ENCODE assay signal across 17 cellular contexts in genomic region chr12:132030367-132031038, GRCh38.
DNase-seq lines count a peak whose midpoint lies in the region; ATAC-seq and TF ChIP-seq lines count a peak whose summit lies in the region.
"Had no signal": no experiment of that assay in that cellular context is flagged by ENCODE, and none has a peak within 500 bp of the region (broad histone marks: within the 10 kb centered on the region; RNA-seq: fewer than 3 reads in every experiment).

No MANE protein-coding gene starts in this region.

- peak; percentile 53 for ATAC-seq in aorta (ENCODE audit: low FRiP score)
- ATAC-seq in GM19455 (IDR thresholded peaks at IDR 0.05; ENCODE audit: unreplicated experiment): no peak

- H3K9me3 ChIP-seq in mammary epithelial cell (replicated peaks; ENCODE audit: insufficient read depth, low read length) (no peaks in the 10 kb centered on the region), aorta (ENCODE audit: control insufficient read depth, low read length) (no peaks in the 10 kb centered on the region), colonic mucosa (no peaks in the 10 kb centered on the region)
- H3K9me3 ChIP-seq: Peyer's patch had no signal

- no peak overlapping the region for H3K4me2 ChIP-seq in mammary epithelial cell (ENCODE audit: insufficient read depth, low read depth, low read length)
- H3K4me2 ChIP-seq: hepatocyte had no signal

- H3K4me1 ChIP-seq in mammary epithelial cell (ENCODE audit: insufficient read depth, low read length): no peaks in the 10 kb centered on the region
- H3K4me1 ChIP-seq in aorta (ENCODE audit: control insufficient read depth in 1 of 2, insufficient read depth in 2 of 2, low read length in 2 of 2): no peaks in the 10 kb centered on the region
- no peaks in the 10 kb centered on the region for H3K4me1 ChIP-seq in colonic mucosa
- H3K4me1 ChIP-seq: Peyer's patch had no signal

- H3K36me3 Mint-ChIP-seq in MCF 10A (ENCODE audit: insufficient read depth, unreplicated experiment): peaks cover 95% of the 10 kb centered on the region

- 82% methylated on average over 11 of the region's 11 CpGs for WGBS in mammary epithelial cell (ENCODE audit: low coverage, missing lambda C conversion rate)
- 90 to 92% methylated on average over 11 of the region's 11 CpGs for WGBS in aorta, 2 donors

- H4K20me1 ChIP-seq in mammary epithelial cell (ENCODE audit: insufficient read depth, low read length): no peaks in the 10 kb centered on the region

- no peak overlapping the region for H3K4me3 Mint-ChIP-seq in MCF 10A (ENCODE audit: unreplicated experiment)
- H3K4me3 Mint-ChIP-seq: mesothelial cell of epicardium, type B pancreatic cell had no signal

- H3K36me3 ChIP-seq in mammary epithelial cell (ENCODE audit: insufficient read depth, low read length): peaks cover 33% of the 10 kb centered on the region
- peaks cover 3 to 17% of the 10 kb centered on the region in 2 donors for H3K36me3 ChIP-seq in aorta (ENCODE audit: control insufficient read depth in 1 of 2, insufficient read depth in 2 of 2, low read length in 1 of 2)
- peaks cover 6% of the 10 kb centered on the region for H3K36me3 ChIP-seq in colonic mucosa

- H3K9ac ChIP-seq in mammary epithelial cell (ENCODE audit: insufficient read depth, low read length) (no peak overlapping the region), colonic mucosa (ENCODE audit: low read depth in 2 of 2, low read length in 2 of 2) (no peak overlapping the region)

- H3K27ac ChIP-seq in mammary epithelial cell (ENCODE audit: insufficient read depth, low read depth, low read length) (no peak overlapping the region), aorta (ENCODE audit: low read depth in 1 of 2, low read length in 2 of 2) (no peak overlapping the region), colonic mucosa (no peak overlapping the region)
- H3K27ac ChIP-seq: hepatocyte, Peyer's patch had no signal

- in situ Hi-C loops in mammary epithelial cell (cut with MboI; ENCODE audit: low sequenced_read_pairs in 2 of 2): no loop called here

- H2AFZ ChIP-seq in mammary epithelial cell (ENCODE audit: low read depth, low read length): no peak overlapping the region
- H2AFZ ChIP-seq: hepatocyte had no signal

- H3K79me2 ChIP-seq in mammary epithelial cell (ENCODE audit: insufficient read depth, low read length): no peaks in the 10 kb centered on the region
- H3K79me2 ChIP-seq: hepatocyte had no signal

- no peaks in the 10 kb centered on the region for H3K4me1 Mint-ChIP-seq in MCF 10A (ENCODE audit: insufficient read depth, unreplicated experiment)
- H3K4me1 Mint-ChIP-seq: mesothelial cell of epicardium had no signal

- BruUV-seq in MCF 10A (replicated peaks; lab: Mats Ljungman, UMichigan): no TSS peak
- no TSS peak for BruUV-seq in mammary epithelial cell (replicated peaks; lab: Mats Ljungman, UMichigan)

- DNase-seq in MCF 10A (ENCODE audit: unreplicated experiment): peak; percentile 24
- no peak for DNase-seq in mammary epithelial cell
- DNase-seq in epithelial cell of esophagus (ENCODE audit: low read depth): peak; percentile 75
- DNase-seq in iris pigment epithelial cell (ENCODE audit: low read depth): peak; percentile 75
- peak in 1 of 2 donors; percentile 52 for DNase-seq in aorta
- DNase-seq in colonic mucosa: no peak
- DNase-seq in RPMI8226: no peak
- DNase-seq: ACHN; activated T-cell treated with anti-CD3 and anti-CD28 coated beads for 4 hours; central memory CD4-positive, alpha-beta T cell; KBM-7; retina had no signal

- peak overlapping the region; percentile 13 for H3K27ac Mint-ChIP-seq in MCF 10A (ENCODE audit: low read depth, unreplicated experiment)
- H3K27ac Mint-ChIP-seq: mesothelial cell of epicardium, type B pancreatic cell had no signal

- H3K27me3 Mint-ChIP-seq in MCF 10A (ENCODE audit: insufficient read depth, unreplicated experiment): no peaks in the 10 kb centered on the region
- H3K27me3 Mint-ChIP-seq: type B pancreatic cell had no signal

- intact Hi-C loops in MCF 10A (cut with micrococcal nuclease) (no loop called here), mammary epithelial cell (cut with micrococcal nuclease) (no loop called here), aorta (cut with DNase I) (no loop called here), colonic mucosa (cut with DNase I) (no loop called here)

- H3K4me3 ChIP-seq in mammary epithelial cell (replicated peaks in 1 of 3; ENCODE audit: insufficient read depth in 1 of 3, low read depth in 2 of 3, low read length in 3 of 3): no peak overlapping the region
- no peak overlapping the region for H3K4me3 ChIP-seq in epithelial cell of esophagus (ENCODE audit: low read length)
- H3K4me3 ChIP-seq in aorta (ENCODE audit: low read length in 2 of 2): no peak overlapping the region
- H3K4me3 ChIP-seq in colonic mucosa: no peak overlapping the region
- H3K4me3 ChIP-seq: hepatocyte, Peyer's patch had no signal

- POLR2A ChIA-PET in MCF 10A (lab: Yijun Ruan, JAX): no interaction called here

- H3K27me3 ChIP-seq in mammary epithelial cell (ENCODE audit: insufficient read depth, low read length) (no peaks in the 10 kb centered on the region), aorta (ENCODE audit: control insufficient read depth in 1 of 2, insufficient read depth in 2 of 2, low read length in 1 of 2) (no peaks in the 10 kb centered on the region), colonic mucosa (no peaks in the 10 kb centered on the region)
- H3K27me3 ChIP-seq: hepatocyte, Peyer's patch had no signal

- TF ChIP-seq CTCF in MCF 10A (IDR thresholded peaks at IDR 0.05; ENCODE audit: unreplicated experiment) (no peak), mammary epithelial cell (conservative IDR thresholded peaks at IDR 0.05 in 1 of 2, IDR thresholded peaks at IDR 0.05 in 1 of 2; ENCODE audit: extremely low read depth in 1 of 2, insufficient read depth in 1 of 2, low read depth in 1 of 2, low read length in 2 of 2) (no peak), epithelial cell of esophagus (IDR thresholded peaks at IDR 0.05; ENCODE audit: insufficient read depth, low read depth, low read length, missing control alignments) (no peak), colonic mucosa (IDR thresholded peaks at IDR 0.05) (no peak)

- H3K9me3 Mint-ChIP-seq in MCF 10A (ENCODE audit: unreplicated experiment): no peaks in the 10 kb centered on the region
- H3K9me3 Mint-ChIP-seq: mesothelial cell of epicardium, type B pancreatic cell had no signal

- dilution Hi-C loops in mammary epithelial cell (cut with HindIII; ENCODE audit: low sequenced_read_pairs): loop anchor here (10.0 kb wide), 1 partner anchor 106 kb away; the partner anchor contains the start of gene PUS1

- CTCF ChIA-PET in MCF 10A (lab: Yijun Ruan, JAX): no interaction called here
- CTCF ChIA-PET in mammary epithelial cell (lab: Charles Lee; ENCODE audit: low non-redundant PET): no interaction called here

Comparison
In these comparisons a context has a peak if more than half of its experiments do, and no peak if none do; other contexts are left out.
1. DNase-seq: peak in MCF 10A (single experiment), epithelial cell of esophagus (single experiment) and iris pigment epithelial cell (single experiment); none in mammary epithelial cell (single experiment), colonic mucosa (single experiment) and RPMI8226 (single experiment).